1 cellular context compared by ENCODE assay signal in the genomic region with DNA sequence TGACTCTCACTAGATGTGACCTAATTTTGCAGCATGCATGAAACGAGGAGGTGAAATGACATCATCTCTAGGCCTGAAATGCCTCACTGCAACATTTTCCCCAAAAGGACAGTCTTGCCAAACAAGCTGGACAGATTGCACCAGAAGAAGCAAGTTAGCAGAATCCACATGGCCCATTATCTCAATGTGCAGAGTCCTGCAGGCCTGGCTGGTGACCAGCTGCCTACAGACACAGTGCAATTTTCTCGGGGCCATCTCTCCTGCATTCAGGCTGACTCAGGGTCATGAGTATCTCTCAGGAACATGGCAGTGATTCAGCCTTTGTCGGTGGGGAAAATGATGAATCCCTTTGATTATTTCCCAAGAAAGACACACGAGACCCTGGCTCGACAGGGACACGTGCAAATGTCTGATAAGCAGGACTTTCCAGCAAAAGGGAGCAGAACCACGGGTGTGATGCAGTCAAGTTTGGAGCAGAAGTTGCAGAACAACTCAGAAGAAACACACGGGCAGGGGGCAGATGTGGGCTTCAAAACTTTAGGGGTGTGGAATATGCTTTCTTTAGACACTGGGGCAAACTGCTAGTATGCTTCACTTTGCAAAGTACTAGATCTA.
A peak's percentile ranks its signal among the peaks of the same experiment; 100 is the strongest.
TF ChIP-seq lines count a peak whose summit lies in the region.

No MANE protein-coding gene starts in this region.

TF ChIP-seq in K562, 482 proteins besides CTCF, POLR2A, EP300 and RAD21 (continued from another document):
- TF ChIP-seq PML (IDR thresholded peaks at IDR 0.05; ENCODE audit: low read length) = peak; percentile 90
- TF ChIP-seq, protein P1, sequence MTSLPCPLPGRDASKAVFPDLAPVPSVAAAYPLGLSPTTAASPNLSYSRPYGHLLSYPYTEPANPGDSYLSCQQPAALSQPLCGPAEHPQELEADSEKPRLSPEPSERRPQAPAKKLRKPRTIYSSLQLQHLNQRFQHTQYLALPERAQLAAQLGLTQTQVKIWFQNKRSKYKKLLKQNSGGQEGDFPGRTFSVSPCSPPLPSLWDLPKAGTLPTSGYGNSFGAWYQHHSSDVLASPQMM (CRISPR knock-in tag; IDR thresholded peaks at IDR 0.05) = no peak
- TF ChIP-seq CEBPG (CRISPR knock-in tag; IDR thresholded peaks at IDR 0.05) = peak; percentile 100
- TF ChIP-seq CEBPG (tag; conservative IDR thresholded peaks at IDR 0.05 in 1 of 2, IDR thresholded peaks at IDR 0.05 in 1 of 2) = peak; percentile 97 to 98
- TF ChIP-seq PYGO2 (tag; IDR thresholded peaks at IDR 0.05) = peak; percentile 60; the same call in 1 of the 2 replicates
- TF ChIP-seq ZNF766 (CRISPR knock-in tag; conservative IDR thresholded peaks at IDR 0.05) = peak; percentile 79
- TF ChIP-seq KAT8 (IDR thresholded peaks at IDR 0.05; ENCODE audit: low read depth) = no peak
- TF ChIP-seq NEUROD1 (IDR thresholded peaks at IDR 0.05; ENCODE audit: borderline replicate concordance, low read depth, low read length, partially characterized antibody) = peak; percentile 37
- no peak for TF ChIP-seq ZNF431 (CRISPR knock-in tag; IDR thresholded peaks at IDR 0.05)
- peak; percentile 96 for TF ChIP-seq DPF2 (IDR thresholded peaks at IDR 0.05)
- TF ChIP-seq NFIC (IDR thresholded peaks at IDR 0.05) = peak; percentile 93
- peak; percentile 71; the same call in 1 of the 2 replicates for TF ChIP-seq EHMT2 (IDR thresholded peaks at IDR 0.05)
- TF ChIP-seq EGR1 (conservative IDR thresholded peaks at IDR 0.05) = 0 out of 2 replicates have a peak, but pooled peaks have one; percentile 16
- TF ChIP-seq SP2 (IDR thresholded peaks at IDR 0.05; ENCODE audit: extremely low read depth, low read depth, low read length, poor library complexity, severe bottlenecking) = no peak
- TF ChIP-seq, protein P2, sequence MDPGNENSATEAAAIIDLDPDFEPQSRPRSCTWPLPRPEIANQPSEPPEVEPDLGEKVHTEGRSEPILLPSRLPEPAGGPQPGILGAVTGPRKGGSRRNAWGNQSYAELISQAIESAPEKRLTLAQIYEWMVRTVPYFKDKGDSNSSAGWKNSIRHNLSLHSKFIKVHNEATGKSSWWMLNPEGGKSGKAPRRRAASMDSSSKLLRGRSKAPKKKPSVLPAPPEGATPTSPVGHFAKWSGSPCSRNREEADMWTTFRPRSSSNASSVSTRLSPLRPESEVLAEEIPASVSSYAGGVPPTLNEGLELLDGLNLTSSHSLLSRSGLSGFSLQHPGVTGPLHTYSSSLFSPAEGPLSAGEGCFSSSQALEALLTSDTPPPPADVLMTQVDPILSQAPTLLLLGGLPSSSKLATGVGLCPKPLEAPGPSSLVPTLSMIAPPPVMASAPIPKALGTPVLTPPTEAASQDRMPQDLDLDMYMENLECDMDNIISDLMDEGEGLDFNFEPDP (CRISPR knock-in tag; IDR thresholded peaks at IDR 0.05) = no peak
- no peak for TF ChIP-seq BRD4 (IDR thresholded peaks at IDR 0.05)
- TF ChIP-seq TCF3 (CRISPR knock-in tag; IDR thresholded peaks at IDR 0.05) = peak; percentile 99
- TF ChIP-seq RBM34 (IDR thresholded peaks at IDR 0.05; ENCODE audit: borderline replicate concordance, insufficient read depth, low read length) = no peak
- TF ChIP-seq TRIM28 (IDR thresholded peaks at IDR 0.05) = peak; percentile 25; the same call in 1 of the 2 replicates
- peak; percentile 85 for TF ChIP-seq POLR2AphosphoS5 (IDR thresholded peaks at IDR 0.05; ENCODE audit: control insufficient read depth, insufficient read depth, low read depth, low read length)
- TF ChIP-seq ZSCAN29 (IDR thresholded peaks at IDR 0.05) = no peak
- no peak for TF ChIP-seq ZBED1 (IDR thresholded peaks at IDR 0.05)
- peak; percentile 76; the same call in 1 of the 2 replicates for TF ChIP-seq SMARCC2 (IDR thresholded peaks at IDR 0.05; ENCODE audit: low read depth)
- TF ChIP-seq, protein P3, sequence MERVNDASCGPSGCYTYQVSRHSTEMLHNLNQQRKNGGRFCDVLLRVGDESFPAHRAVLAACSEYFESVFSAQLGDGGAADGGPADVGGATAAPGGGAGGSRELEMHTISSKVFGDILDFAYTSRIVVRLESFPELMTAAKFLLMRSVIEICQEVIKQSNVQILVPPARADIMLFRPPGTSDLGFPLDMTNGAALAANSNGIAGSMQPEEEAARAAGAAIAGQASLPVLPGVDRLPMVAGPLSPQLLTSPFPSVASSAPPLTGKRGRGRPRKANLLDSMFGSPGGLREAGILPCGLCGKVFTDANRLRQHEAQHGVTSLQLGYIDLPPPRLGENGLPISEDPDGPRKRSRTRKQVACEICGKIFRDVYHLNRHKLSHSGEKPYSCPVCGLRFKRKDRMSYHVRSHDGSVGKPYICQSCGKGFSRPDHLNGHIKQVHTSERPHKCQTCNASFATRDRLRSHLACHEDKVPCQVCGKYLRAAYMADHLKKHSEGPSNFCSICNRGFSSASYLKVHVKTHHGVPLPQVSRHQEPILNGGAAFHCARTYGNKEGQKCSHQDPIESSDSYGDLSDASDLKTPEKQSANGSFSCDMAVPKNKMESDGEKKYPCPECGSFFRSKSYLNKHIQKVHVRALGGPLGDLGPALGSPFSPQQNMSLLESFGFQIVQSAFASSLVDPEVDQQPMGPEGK (CRISPR knock-in tag; IDR thresholded peaks at IDR 0.05; ENCODE audit: borderline replicate concordance) = no peak; the same call in 1 of the 2 replicates
- TF ChIP-seq HNRNPK (IDR thresholded peaks at IDR 0.05; ENCODE audit: low read depth, low read length, poor library complexity, severe bottlenecking) = no peak
- no peak for TF ChIP-seq ZNF707 (CRISPR knock-in tag; conservative IDR thresholded peaks at IDR 0.05)
- TF ChIP-seq, protein P4, sequence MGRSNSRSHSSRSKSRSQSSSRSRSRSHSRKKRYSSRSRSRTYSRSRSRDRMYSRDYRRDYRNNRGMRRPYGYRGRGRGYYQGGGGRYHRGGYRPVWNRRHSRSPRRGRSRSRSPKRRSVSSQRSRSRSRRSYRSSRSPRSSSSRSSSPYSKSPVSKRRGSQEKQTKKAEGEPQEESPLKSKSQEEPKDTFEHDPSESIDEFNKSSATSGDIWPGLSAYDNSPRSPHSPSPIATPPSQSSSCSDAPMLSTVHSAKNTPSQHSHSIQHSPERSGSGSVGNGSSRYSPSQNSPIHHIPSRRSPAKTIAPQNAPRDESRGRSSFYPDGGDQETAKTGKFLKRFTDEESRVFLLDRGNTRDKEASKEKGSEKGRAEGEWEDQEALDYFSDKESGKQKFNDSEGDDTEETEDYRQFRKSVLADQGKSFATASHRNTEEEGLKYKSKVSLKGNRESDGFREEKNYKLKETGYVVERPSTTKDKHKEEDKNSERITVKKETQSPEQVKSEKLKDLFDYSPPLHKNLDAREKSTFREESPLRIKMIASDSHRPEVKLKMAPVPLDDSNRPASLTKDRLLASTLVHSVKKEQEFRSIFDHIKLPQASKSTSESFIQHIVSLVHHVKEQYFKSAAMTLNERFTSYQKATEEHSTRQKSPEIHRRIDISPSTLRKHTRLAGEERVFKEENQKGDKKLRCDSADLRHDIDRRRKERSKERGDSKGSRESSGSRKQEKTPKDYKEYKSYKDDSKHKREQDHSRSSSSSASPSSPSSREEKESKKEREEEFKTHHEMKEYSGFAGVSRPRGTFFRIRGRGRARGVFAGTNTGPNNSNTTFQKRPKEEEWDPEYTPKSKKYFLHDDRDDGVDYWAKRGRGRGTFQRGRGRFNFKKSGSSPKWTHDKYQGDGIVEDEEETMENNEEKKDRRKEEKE (IDR thresholded peaks at IDR 0.05; ENCODE audit: borderline replicate concordance in 1 of 2, control insufficient read depth in 1 of 2, low read depth in 2 of 2, low read length in 1 of 2) = no peak
- TF ChIP-seq, protein P5, sequence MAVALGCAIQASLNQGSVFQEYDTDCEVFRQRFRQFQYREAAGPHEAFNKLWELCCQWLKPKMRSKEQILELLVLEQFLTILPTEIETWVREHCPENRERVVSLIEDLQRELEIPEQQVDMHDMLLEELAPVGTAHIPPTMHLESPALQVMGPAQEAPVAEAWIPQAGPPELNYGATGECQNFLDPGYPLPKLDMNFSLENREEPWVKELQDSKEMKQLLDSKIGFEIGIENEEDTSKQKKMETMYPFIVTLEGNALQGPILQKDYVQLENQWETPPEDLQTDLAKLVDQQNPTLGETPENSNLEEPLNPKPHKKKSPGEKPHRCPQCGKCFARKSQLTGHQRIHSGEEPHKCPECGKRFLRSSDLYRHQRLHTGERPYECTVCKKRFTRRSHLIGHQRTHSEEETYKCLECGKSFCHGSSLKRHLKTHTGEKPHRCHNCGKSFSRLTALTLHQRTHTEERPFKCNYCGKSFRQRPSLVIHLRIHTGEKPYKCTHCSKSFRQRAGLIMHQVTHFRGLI (CRISPR knock-in tag; IDR thresholded peaks at IDR 0.05) = 0 out of 2 replicates have a peak, but pooled peaks have one; percentile 35
- TF ChIP-seq, protein P6, sequence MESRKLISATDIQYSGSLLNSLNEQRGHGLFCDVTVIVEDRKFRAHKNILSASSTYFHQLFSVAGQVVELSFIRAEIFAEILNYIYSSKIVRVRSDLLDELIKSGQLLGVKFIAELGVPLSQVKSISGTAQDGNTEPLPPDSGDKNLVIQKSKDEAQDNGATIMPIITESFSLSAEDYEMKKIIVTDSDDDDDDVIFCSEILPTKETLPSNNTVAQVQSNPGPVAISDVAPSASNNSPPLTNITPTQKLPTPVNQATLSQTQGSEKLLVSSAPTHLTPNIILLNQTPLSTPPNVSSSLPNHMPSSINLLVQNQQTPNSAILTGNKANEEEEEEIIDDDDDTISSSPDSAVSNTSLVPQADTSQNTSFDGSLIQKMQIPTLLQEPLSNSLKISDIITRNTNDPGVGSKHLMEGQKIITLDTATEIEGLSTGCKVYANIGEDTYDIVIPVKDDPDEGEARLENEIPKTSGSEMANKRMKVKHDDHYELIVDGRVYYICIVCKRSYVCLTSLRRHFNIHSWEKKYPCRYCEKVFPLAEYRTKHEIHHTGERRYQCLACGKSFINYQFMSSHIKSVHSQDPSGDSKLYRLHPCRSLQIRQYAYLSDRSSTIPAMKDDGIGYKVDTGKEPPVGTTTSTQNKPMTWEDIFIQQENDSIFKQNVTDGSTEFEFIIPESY (CRISPR knock-in tag; IDR thresholded peaks at IDR 0.05) = peak; percentile 81
- TF ChIP-seq ZNF274 (IDR thresholded peaks at IDR 0.05; ENCODE audit: borderline replicate concordance, low read depth, low read length) = no peak; the same call in 1 of the 2 replicates
- TF ChIP-seq, protein P7, sequence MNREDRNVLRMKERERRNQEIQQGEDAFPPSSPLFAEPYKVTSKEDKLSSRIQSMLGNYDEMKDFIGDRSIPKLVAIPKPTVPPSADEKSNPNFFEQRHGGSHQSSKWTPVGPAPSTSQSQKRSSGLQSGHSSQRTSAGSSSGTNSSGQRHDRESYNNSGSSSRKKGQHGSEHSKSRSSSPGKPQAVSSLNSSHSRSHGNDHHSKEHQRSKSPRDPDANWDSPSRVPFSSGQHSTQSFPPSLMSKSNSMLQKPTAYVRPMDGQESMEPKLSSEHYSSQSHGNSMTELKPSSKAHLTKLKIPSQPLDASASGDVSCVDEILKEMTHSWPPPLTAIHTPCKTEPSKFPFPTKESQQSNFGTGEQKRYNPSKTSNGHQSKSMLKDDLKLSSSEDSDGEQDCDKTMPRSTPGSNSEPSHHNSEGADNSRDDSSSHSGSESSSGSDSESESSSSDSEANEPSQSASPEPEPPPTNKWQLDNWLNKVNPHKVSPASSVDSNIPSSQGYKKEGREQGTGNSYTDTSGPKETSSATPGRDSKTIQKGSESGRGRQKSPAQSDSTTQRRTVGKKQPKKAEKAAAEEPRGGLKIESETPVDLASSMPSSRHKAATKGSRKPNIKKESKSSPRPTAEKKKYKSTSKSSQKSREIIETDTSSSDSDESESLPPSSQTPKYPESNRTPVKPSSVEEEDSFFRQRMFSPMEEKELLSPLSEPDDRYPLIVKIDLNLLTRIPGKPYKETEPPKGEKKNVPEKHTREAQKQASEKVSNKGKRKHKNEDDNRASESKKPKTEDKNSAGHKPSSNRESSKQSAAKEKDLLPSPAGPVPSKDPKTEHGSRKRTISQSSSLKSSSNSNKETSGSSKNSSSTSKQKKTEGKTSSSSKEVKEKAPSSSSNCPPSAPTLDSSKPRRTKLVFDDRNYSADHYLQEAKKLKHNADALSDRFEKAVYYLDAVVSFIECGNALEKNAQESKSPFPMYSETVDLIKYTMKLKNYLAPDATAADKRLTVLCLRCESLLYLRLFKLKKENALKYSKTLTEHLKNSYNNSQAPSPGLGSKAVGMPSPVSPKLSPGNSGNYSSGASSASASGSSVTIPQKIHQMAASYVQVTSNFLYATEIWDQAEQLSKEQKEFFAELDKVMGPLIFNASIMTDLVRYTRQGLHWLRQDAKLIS (CRISPR knock-in tag; IDR thresholded peaks at IDR 0.05) = 0 out of 2 replicates have a peak, but pooled peaks have one; percentile 64
- TF ChIP-seq RFX7 (CRISPR knock-in tag; IDR thresholded peaks at IDR 0.05) = no peak
- peak; percentile 94 for TF ChIP-seq EP400 (IDR thresholded peaks at IDR 0.05)
- TF ChIP-seq CEBPB (tag; IDR thresholded peaks at IDR 0.05) = peak; percentile 98
- TF ChIP-seq MTF1 (CRISPR knock-in tag; IDR thresholded peaks at IDR 0.05; ENCODE audit: borderline replicate concordance) = no peak
- 0 out of 2 replicates have a peak, but pooled peaks have one; percentile 20 for TF ChIP-seq SREBF1 (IDR thresholded peaks at IDR 0.05; ENCODE audit: borderline replicate concordance, low read depth, low read length)
- peak; percentile 87 for TF ChIP-seq ZKSCAN8 (CRISPR knock-in tag; IDR thresholded peaks at IDR 0.05)
- no peak for TF ChIP-seq ATF1 (CRISPR knock-in tag; IDR thresholded peaks at IDR 0.05)
- TF ChIP-seq ATF1 (tag; IDR thresholded peaks at IDR 0.05) = peak; percentile 70
- TF ChIP-seq OTX1 (CRISPR knock-in tag; IDR thresholded peaks at IDR 0.05) = no peak
- TF ChIP-seq, protein P8, sequence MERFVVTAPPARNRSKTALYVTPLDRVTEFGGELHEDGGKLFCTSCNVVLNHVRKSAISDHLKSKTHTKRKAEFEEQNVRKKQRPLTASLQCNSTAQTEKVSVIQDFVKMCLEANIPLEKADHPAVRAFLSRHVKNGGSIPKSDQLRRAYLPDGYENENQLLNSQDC (CRISPR knock-in tag; IDR thresholded peaks at IDR 0.05) = no peak
- TF ChIP-seq, protein P9, sequence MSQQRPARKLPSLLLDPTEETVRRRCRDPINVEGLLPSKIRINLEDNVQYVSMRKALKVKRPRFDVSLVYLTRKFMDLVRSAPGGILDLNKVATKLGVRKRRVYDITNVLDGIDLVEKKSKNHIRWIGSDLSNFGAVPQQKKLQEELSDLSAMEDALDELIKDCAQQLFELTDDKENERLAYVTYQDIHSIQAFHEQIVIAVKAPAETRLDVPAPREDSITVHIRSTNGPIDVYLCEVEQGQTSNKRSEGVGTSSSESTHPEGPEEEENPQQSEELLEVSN (IDR thresholded peaks at IDR 0.05; ENCODE audit: borderline replicate concordance in 1 of 2, extremely low read depth in 1 of 2, insufficient read depth in 1 of 2, insufficient read length in 1 of 2, low read depth in 1 of 2, low read length in 1 of 2, poor library complexity in 1 of 2, severe bottlenecking in 1 of 2) = no peak
- no peak for TF ChIP-seq NONO (IDR thresholded peaks at IDR 0.05; ENCODE audit: low read depth in 2 of 2, low read length in 1 of 2)
- TF ChIP-seq SMARCA4 (IDR thresholded peaks at IDR 0.05) = peak; percentile 93
- TF ChIP-seq, protein P10, sequence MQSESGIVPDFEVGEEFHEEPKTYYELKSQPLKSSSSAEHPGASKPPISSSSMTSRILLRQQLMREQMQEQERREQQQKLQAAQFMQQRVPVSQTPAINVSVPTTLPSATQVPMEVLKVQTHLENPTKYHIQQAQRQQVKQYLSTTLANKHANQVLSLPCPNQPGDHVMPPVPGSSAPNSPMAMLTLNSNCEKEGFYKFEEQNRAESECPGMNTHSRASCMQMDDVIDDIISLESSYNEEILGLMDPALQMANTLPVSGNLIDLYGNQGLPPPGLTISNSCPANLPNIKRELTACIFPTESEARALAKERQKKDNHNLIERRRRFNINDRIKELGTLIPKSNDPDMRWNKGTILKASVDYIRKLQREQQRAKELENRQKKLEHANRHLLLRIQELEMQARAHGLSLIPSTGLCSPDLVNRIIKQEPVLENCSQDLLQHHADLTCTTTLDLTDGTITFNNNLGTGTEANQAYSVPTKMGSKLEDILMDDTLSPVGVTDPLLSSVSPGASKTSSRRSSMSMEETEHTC (IDR thresholded peaks at IDR 0.05) = peak; percentile 95
